1 cellular context compared by ENCODE assay signal in genomic region chr1:96364576-96364975, GRCh38.
TF ChIP-seq lines count a peak whose summit lies in the region.

No MANE protein-coding gene starts in this region.

TF ChIP-seq in WTC11, 78 proteins besides CTCF, POLR2A, EP300 and RAD21 (continued from another document):
- TF ChIP-seq AR (CRISPR knock-in tag; IDR thresholded peaks at IDR 0.05): no peak
- TF ChIP-seq IRF1 (CRISPR knock-in tag; IDR thresholded peaks at IDR 0.05): no peak
- TF ChIP-seq TEAD1 (CRISPR knock-in tag; IDR thresholded peaks at IDR 0.05): no peak
- no peak for TF ChIP-seq CBFB (CRISPR knock-in tag; IDR thresholded peaks at IDR 0.05; ENCODE audit: low read depth)
- TF ChIP-seq JUN (CRISPR knock-in tag; IDR thresholded peaks at IDR 0.05): no peak
- TF ChIP-seq MXD4 (CRISPR knock-in tag; IDR thresholded peaks at IDR 0.05; ENCODE audit: borderline replicate concordance): no peak
- TF ChIP-seq SOX15 (CRISPR knock-in tag; IDR thresholded peaks at IDR 0.05): no peak
- no peak for TF ChIP-seq PRRX2 (CRISPR knock-in tag; IDR thresholded peaks at IDR 0.05)
- no peak for TF ChIP-seq TP53 (CRISPR knock-in tag; IDR thresholded peaks at IDR 0.05)
- no peak for TF ChIP-seq KAT7 (CRISPR knock-in tag; IDR thresholded peaks at IDR 0.05; ENCODE audit: borderline replicate concordance)
- no peak for TF ChIP-seq ZNF121 (CRISPR knock-in tag; IDR thresholded peaks at IDR 0.05)
- no peak for TF ChIP-seq NR2C2 (CRISPR knock-in tag; IDR thresholded peaks at IDR 0.05)
